14 cellular contexts compared by ENCODE assay signal in genomic region chr4:153521467-153521866, GRCh38. TPM values are rescaled to one million over a fixed set of nuclear protein-coding genes. Genes with fewer than 3 reads are reported as not detected.
A peak's percentile ranks its signal among the peaks of the same experiment; 100 is the strongest.
DNase-seq lines count a peak whose midpoint lies in the region; ATAC-seq, FAIRE-seq and TF ChIP-seq lines count a peak whose summit lies in the region.
"Had no signal": no experiment of that assay in that cellular context is flagged by ENCODE, and none has a peak within 500 bp of the region (broad histone marks: within the 10 kb centered on the region; RNA-seq: fewer than 3 reads in every experiment).

No MANE protein-coding gene starts in this region.

- WGBS in pancreas, 2 donors = 95 to 96% methylated on average over 10 of the region's 10 CpGs

- CTCF ChIA-PET in activated CD4-positive, alpha-beta T cell treated with anti-CD3 and anti-CD28 coated beads for 36 hours (lab: Charles Lee) = interaction anchor here (0.5 to 1.9 kb wide), 5 partner anchors 10 to 88 kb away, joined by 3 to 7 read pairs (median 4); no protein-coding TSS in a partner anchor

- peak; percentile 46 for DNase-seq in activated CD4-positive, alpha-beta T cell treated with anti-CD3 and anti-CD28 coated beads for 36 hours
- DNase-seq in activated CD4-positive, alpha-beta T cell treated with anti-CD3 and anti-CD28 coated beads, Interleukin-2, amount 50 U/mL, for 48 hours = no peak
- DNase-seq in natural killer cell = no peak
- no peak for DNase-seq in GDM1 (lab: John Stamatoyannopoulos, UW)
- DNase-seq in pancreas = no peak
- DNase-seq in H7 = no peak
- DNase-seq: DMS79 treated with DMSO at 0.1 percent for 48 hours, HFFc6, NCI-H1092, NCI-H82 had no signal

- peaks cover 47 to 68% (median 49%) of the 10 kb centered on the region in 3 donors for H3K4me1 ChIP-seq in pancreas

- no peaks in the 10 kb centered on the region for H3K27me3 ChIP-seq in pancreas
- H3K27me3 ChIP-seq in H7 (ENCODE audit: control insufficient read depth, insufficient read depth, low read length) = no peaks in the 10 kb centered on the region

- no peak for FAIRE-seq in pancreas (lab: Jason Lieb, UNC)

- no peaks in the 10 kb centered on the region for H3K9me3 ChIP-seq in pancreas

- H3K9me3 Mint-ChIP-seq in activated CD4-positive, alpha-beta T cell treated with anti-CD3 and anti-CD28 coated beads for 36 hours (ENCODE audit: low read depth) = no peaks in the 10 kb centered on the region
- H3K9me3 Mint-ChIP-seq in T-helper 1 cell treated with Interleukin-12 subunit alpha and Interleukin-12 subunit beta and Interleukin-4 antibody, amounts not matched to agents 30 μg/mL and 1 μg/mL, for 36 hours = no peaks in the 10 kb centered on the region
- no peaks in the 10 kb centered on the region for H3K9me3 Mint-ChIP-seq in natural killer cell
- H3K9me3 Mint-ChIP-seq: HFFc6 had no signal

- no peaks in the 10 kb centered on the region for H3K27me3 Mint-ChIP-seq in activated CD4-positive, alpha-beta T cell treated with anti-CD3 and anti-CD28 coated beads for 36 hours
- H3K27me3 Mint-ChIP-seq in T-helper 1 cell treated with Interleukin-12 subunit alpha and Interleukin-12 subunit beta and Interleukin-4 antibody, amounts not matched to agents 30 μg/mL and 1 μg/mL, for 36 hours (ENCODE audit: low read depth) = no peaks in the 10 kb centered on the region
- no peaks in the 10 kb centered on the region for H3K27me3 Mint-ChIP-seq in natural killer cell (ENCODE audit: low read depth in 2 of 2)

- intact Hi-C loops in activated CD4-positive, alpha-beta T cell treated with anti-CD3 and anti-CD28 coated beads for 36 hours (cut with DNase I, micrococcal nuclease) = loop anchor here in 1 of 2 experiments (10.0 kb wide), 1 partner anchor 643 kb away; no protein-coding TSS in a partner anchor
- intact Hi-C loops in natural killer cell (cut with micrococcal nuclease) (loop anchor here (5.0 kb wide), 1 partner anchor 84 kb away; no protein-coding TSS in a partner anchor), pancreas (cut with DNase I) (loop anchor here in 1 of 3 donors (10.0 kb wide), 1 partner anchor 47 kb away; no protein-coding TSS in a partner anchor)

- ATAC-seq in activated CD4-positive, alpha-beta T cell treated with anti-CD3 and anti-CD28 coated beads for 36 hours = peak; percentile 19
- ATAC-seq in GM21529 (IDR thresholded peaks at IDR 0.05; ENCODE audit: unreplicated experiment) (peak; percentile 26), natural killer cell (no peak), pancreas (no peak)

- H3K4me3 Mint-ChIP-seq in activated CD4-positive, alpha-beta T cell treated with anti-CD3 and anti-CD28 coated beads for 36 hours = peak overlapping the region; percentile 61
- peak overlapping the region; percentile 64 for H3K4me3 Mint-ChIP-seq in T-helper 1 cell treated with Interleukin-12 subunit alpha and Interleukin-12 subunit beta and Interleukin-4 antibody, amounts not matched to agents 30 μg/mL and 1 μg/mL, for 36 hours
- peak overlapping the region; percentile 87 for H3K4me3 Mint-ChIP-seq in natural killer cell
- H3K4me3 Mint-ChIP-seq: HFFc6 had no signal

- peaks cover 92% of the 10 kb centered on the region for H3K4me1 Mint-ChIP-seq in activated CD4-positive, alpha-beta T cell treated with anti-CD3 and anti-CD28 coated beads for 36 hours
- H3K4me1 Mint-ChIP-seq in T-helper 1 cell treated with Interleukin-12 subunit alpha and Interleukin-12 subunit beta and Interleukin-4 antibody, amounts not matched to agents 30 μg/mL and 1 μg/mL, for 36 hours (ENCODE audit: low read depth) = peaks cover 73% of the 10 kb centered on the region
- H3K4me1 Mint-ChIP-seq in natural killer cell = peaks cover 94 to 95% of the 10 kb centered on the region in 2 donors

- H3K36me3 Mint-ChIP-seq in activated CD4-positive, alpha-beta T cell treated with anti-CD3 and anti-CD28 coated beads for 36 hours (ENCODE audit: low read depth) = peaks cover 41% of the 10 kb centered on the region
- H3K36me3 Mint-ChIP-seq in T-helper 1 cell treated with Interleukin-12 subunit alpha and Interleukin-12 subunit beta and Interleukin-4 antibody, amounts not matched to agents 30 μg/mL and 1 μg/mL, for 36 hours (ENCODE audit: low read depth) = peaks cover 3% of the 10 kb centered on the region
- H3K36me3 Mint-ChIP-seq in natural killer cell = no peaks in the 10 kb centered on the region

- no peak overlapping the region for H3K4me3 ChIP-seq in pancreas
- H3K4me3 ChIP-seq in H7 (ENCODE audit: insufficient read depth, low read depth, low read length) = no peak overlapping the region
- H3K4me3 ChIP-seq: SK-N-MC had no signal

- H3K36me3 ChIP-seq in pancreas (no peaks in the 10 kb centered on the region), H7 (replicated peaks; ENCODE audit: control insufficient read depth, insufficient read depth, low read length) (no peaks in the 10 kb centered on the region; the same call in 1 of the 2 replicates)

- POLR2A ChIA-PET in activated CD4-positive, alpha-beta T cell treated with anti-CD3 and anti-CD28 coated beads for 36 hours (lab: Charles Lee) = interaction anchor here (3.3 kb wide), 1 partner anchor 24 kb away, joined by 25 read pairs; no protein-coding TSS in a partner anchor

- peak overlapping the region in 2 of 4 donors; percentile 69 to 85 for H3K27ac ChIP-seq in pancreas
- H3K27ac ChIP-seq: 22Rv1, SK-N-MC had no signal

- peak overlapping the region; percentile 98 for H3K27ac Mint-ChIP-seq in activated CD4-positive, alpha-beta T cell treated with anti-CD3 and anti-CD28 coated beads for 36 hours
- H3K27ac Mint-ChIP-seq in T-helper 1 cell treated with Interleukin-12 subunit alpha and Interleukin-12 subunit beta and Interleukin-4 antibody, amounts not matched to agents 30 μg/mL and 1 μg/mL, for 36 hours = peak overlapping the region; percentile 80
- peak overlapping the region; percentile 90 to 92 for H3K27ac Mint-ChIP-seq in natural killer cell
- H3K27ac Mint-ChIP-seq: HFFc6 had no signal

- TF ChIP-seq CTCF in natural killer cell (IDR thresholded peaks at IDR 0.05) (no peak), pancreas (IDR thresholded peaks at IDR 0.05) (no peak)

RNA-seq across cellular contexts. Expression of gene TMEM131L, which starts 55.3 kb away (rescaled TPM):
- 10 to 100 TPM; 45.8 to 45.9 TPM for total RNA-seq in activated CD4-positive, alpha-beta T cell treated with anti-CD3 and anti-CD28 coated beads for 36 hours
- total RNA-seq in natural killer cell (100 to 1,000 TPM in 1 of 3 donors, 10 to 100 TPM in 2; 67.8 to 105 (median 71.1) TPM), pancreas (10 to 100 TPM; 17.0 to 29.5 (median 25.0) TPM)
- polyA plus RNA-seq in pancreas = 10 to 100 TPM in 1 of 2 donors, 1 to 10 TPM in 1; 9.4 to 11.2 TPM
- total RNA-seq in H7 (2014; rRNA removed; shearing (Covaris generic)) = 19.6 and 25.5 TPM in 2 replicates

Comparison
In these comparisons a context has a peak if more than half of its experiments do, and no peak if none do; other contexts are left out.
1. ATAC-seq: peak in activated CD4-positive, alpha-beta T cell treated with anti-CD3 and anti-CD28 coated beads for 36 hours (single experiment) and GM21529 (single experiment); none in natural killer cell (0 of 3) and pancreas (0 of 4).
2. Peak in every context shown above with its lines, with median percentiles within 50 percentile points of each other: H3K27ac Mint-ChIP-seq and H3K4me3 Mint-ChIP-seq.